ENCODE assay signal across 31 cellular contexts in genomic region chr7:94639384-94639783, GRCh38.
"Had no signal": no experiment of that assay in that cellular context is flagged by ENCODE, and none has a peak within 500 bp of the region (broad histone marks: within the 10 kb centered on the region; RNA-seq: fewer than 3 reads in every experiment).

No MANE protein-coding gene starts in this region.

- H3K4me1 Mint-ChIP-seq: natural killer cell; stimulated activated naive CD8-positive, alpha-beta T cell treated with anti-CD3 and anti-CD28 coated beads, Interleukin-15, amount 100 ng/mL, for 72 hours had no signal

- FAIRE-seq: urothelium cell line had no signal

- H3K27ac ChIP-seq: neural progenitor cell, ovary, parathyroid adenoma, psoas muscle, skin epidermis, spleen, thoracic aorta, thyroid gland, tibial nerve, upper lobe of left lung, vagina had no signal

- H3K79me2 ChIP-seq: parathyroid adenoma had no signal

- H3K27ac Mint-ChIP-seq: natural killer cell; nephron; neural progenitor cell; progenitor cell of endocrine pancreas; stimulated activated memory B cell treated with anti-CD40 and anti-IgM and Interleukin-4, amounts not matched to agents 10 μg/mL and 1 μg/mL and 100 μg/mL, for 72 hours; stimulated activated naive CD8-positive, alpha-beta T cell treated with anti-CD3 and anti-CD28 coated beads, Interleukin-15, amount 100 ng/mL, for 72 hours had no signal

- H3K9me3 ChIP-seq: ovary, psoas muscle, spleen, thoracic aorta, thyroid gland, tibial nerve, upper lobe of left lung, vagina had no signal

- H2AFZ ChIP-seq: neural progenitor cell, parathyroid adenoma had no signal

- ATAC-seq: natural killer cell; psoas muscle; right cardiac atrium; sciatic nerve; stimulated activated memory B cell treated with anti-CD40 and anti-IgM and Interleukin-4, amounts not matched to agents 10 μg/mL and 1 μg/mL and 100 μg/mL, for 72 hours; stimulated activated naive CD8-positive, alpha-beta T cell treated with anti-CD3 and anti-CD28 coated beads, Interleukin-15, amount 100 ng/mL, for 72 hours; stimulated activated naive CD8-positive, alpha-beta T cell treated with anti-CD3 and anti-CD28 coated beads, Interleukin-15, Interleukin-2, amounts not matched to agents 100 U/mL and 50 U/mL, for 24 hours had no signal

- H3K4me1 ChIP-seq: parathyroid adenoma, psoas muscle, spleen, thyroid gland, tibial nerve, upper lobe of left lung, vagina had no signal

- H3K9me3 Mint-ChIP-seq: natural killer cell; nephron; neural progenitor cell; stimulated activated memory B cell treated with anti-CD40 and anti-IgM and Interleukin-4, amounts not matched to agents 10 μg/mL and 1 μg/mL and 100 μg/mL, for 72 hours; stimulated activated naive CD8-positive, alpha-beta T cell treated with anti-CD3 and anti-CD28 coated beads, Interleukin-15, amount 100 ng/mL, for 72 hours had no signal

- H3K4me3 Mint-ChIP-seq: natural killer cell; nephron; neural progenitor cell; stimulated activated memory B cell treated with anti-CD40 and anti-IgM and Interleukin-4, amounts not matched to agents 10 μg/mL and 1 μg/mL and 100 μg/mL, for 72 hours; stimulated activated naive CD8-positive, alpha-beta T cell treated with anti-CD3 and anti-CD28 coated beads, Interleukin-15, amount 100 ng/mL, for 72 hours had no signal

- DNase-seq: natural killer cell; occipital lobe; ovary; posterior cingulate gyrus; psoas muscle; right cardiac atrium; spleen; stimulated activated CD4-positive, alpha-beta T cell treated with anti-CD3 and anti-CD28 coated beads, Interleukin-12 subunit alpha, Interleukin-12 subunit beta, amount 100 ng/mL, for 4 hours; stimulated activated CD4-positive, alpha-beta T cell treated with anti-CD3 and anti-CD28 coated beads, Interleukin-1b, Interleukin-23, amount 100 ng/mL, for 48 hours; stimulated activated CD4-positive, alpha-beta T cell treated with anti-CD3 and anti-CD28 coated beads, Interleukin-4, amount 100 ng/mL, for 1 hour; stimulated activated CD4-positive, alpha-beta T cell treated with anti-CD3 and anti-CD28 coated beads, Interleukin-4, amount 100 ng/mL, for 4 hours; stimulated activated CD8-positive, alpha-beta memory T cell treated with anti-CD3 and anti-CD28 coated beads, Interleukin-4, amount 100 ng/mL, for 48 hours; stimulated activated naive CD4-positive, alpha-beta T cell; stimulated activated naive CD8-positive, alpha-beta T cell treated with anti-CD3 and anti-CD28 coated beads, Interleukin-15, amount 100 ng/mL, for 72 hours; stimulated activated naive CD8-positive, alpha-beta T cell treated with anti-CD3 and anti-CD28 coated beads, Interleukin-15, Interleukin-2, amounts not matched to agents 100 U/mL and 50 U/mL, for 24 hours; substantia nigra; thyroid gland; trophoblast cell; upper lobe of left lung had no signal

- H3K27me3 ChIP-seq: neural progenitor cell, ovary, thyroid gland, tibial nerve, upper lobe of left lung, vagina had no signal

- H3K4me3 ChIP-seq: neural progenitor cell, ovary, psoas muscle, skin epidermis, smooth muscle cell, spleen, thoracic aorta, thyroid gland, tibial nerve, upper lobe of left lung, vagina had no signal

- H3K4me2 ChIP-seq: neural progenitor cell, smooth muscle cell had no signal

- H3K27me3 Mint-ChIP-seq: progenitor cell of endocrine pancreas had no signal

- H3K36me3 ChIP-seq: ovary, spleen, thoracic aorta, thyroid gland, upper lobe of left lung, vagina had no signal

- H3K9ac ChIP-seq: neural progenitor cell, parathyroid adenoma had no signal

- H3K36me3 Mint-ChIP-seq: natural killer cell; stimulated activated memory B cell treated with anti-CD40 and anti-IgM and Interleukin-4, amounts not matched to agents 10 μg/mL and 1 μg/mL and 100 μg/mL, for 72 hours had no signal
